Comparison of ENCODE assay signal across 8 cellular contexts in genomic region chr1:26321315-26322041, GRCh38. TPM values are rescaled to one million over a fixed set of nuclear protein-coding genes. Genes with fewer than 3 reads are reported as not detected.
DNase-seq lines count a peak whose midpoint lies in the region; FAIRE-seq and TF ChIP-seq lines count a peak whose summit lies in the region.

No MANE protein-coding gene starts in this region.

- no peaks in the 10 kb centered on the region for H3K9me1 ChIP-seq in endothelial cell of umbilical vein (replicated peaks; ENCODE audit: control insufficient read depth, extremely low read depth, insufficient read depth, low read length)

- H3K79me2 ChIP-seq in endothelial cell of umbilical vein (ENCODE audit: control insufficient read depth, insufficient read depth, low read length), result no peaks in the 10 kb centered on the region

- dilution Hi-C loops in endothelial cell of umbilical vein (cut with MboI; ENCODE audit: extremely low pct_ligation_motif_present, low sequenced_read_pairs), result no loop called here

- no peaks in the 10 kb centered on the region for H3K4me1 ChIP-seq in endothelial cell of umbilical vein (ENCODE audit: control insufficient read depth, extremely low read depth, insufficient read depth, low read length)

- H3K4me3 ChIP-seq in endothelial cell of umbilical vein (replicated peaks in 1 of 3; ENCODE audit: insufficient read depth in 1 of 3, low read depth in 1 of 3, low read length in 3 of 3), result no peak overlapping the region

- intact Hi-C loops in endothelial cell of umbilical vein (cut with micrococcal nuclease), result loop anchor here (1.0 to 5.0 kb wide), 7 partner anchors 36 to 287 kb away; partner anchors contain the start of gene ZNF593

- TF ChIP-seq POLR2A in endothelial cell of umbilical vein (IDR thresholded peaks at IDR 0.05; ENCODE audit: low read depth, low read length), result no peak

- CTCF ChIA-PET in endothelial cell of umbilical vein (lab: Charles Lee), result interaction anchor here (0.6 to 7.4 kb wide), 48 partner anchors 8 to 426 kb away, joined by 3 to 132 read pairs (median 4); partner anchors contain the start of genes C1orf232, CATSPER4, CEP85 and CNKSR1

- no peaks in the 10 kb centered on the region for H4K20me1 ChIP-seq in endothelial cell of umbilical vein (replicated peaks; ENCODE audit: control insufficient read depth, extremely low read depth, insufficient read depth, low read length)

- TF ChIP-seq CTCF in endothelial cell of umbilical vein (IDR thresholded peaks at IDR 0.05; ENCODE audit: extremely low read depth in 1 of 2, insufficient read depth in 1 of 2, low read depth in 1 of 2, low read length in 2 of 2), result peak; percentile 82 to 92

- peak; percentile 89 for FAIRE-seq in endothelial cell of umbilical vein (lab: Jason Lieb, UNC)

- no peak overlapping the region for H3K9ac ChIP-seq in endothelial cell of umbilical vein (replicated peaks; ENCODE audit: extremely low read depth, insufficient read depth, low read length)

- H3K27me3 ChIP-seq in endothelial cell of umbilical vein (ENCODE audit: control insufficient read depth in 2 of 2, insufficient read depth in 2 of 2, low read length in 2 of 2), result no peaks in the 10 kb centered on the region

- H3K9me3 ChIP-seq in endothelial cell of umbilical vein (replicated peaks; ENCODE audit: control insufficient read depth, insufficient read depth, low read length), result no peaks in the 10 kb centered on the region

- H3K36me3 ChIP-seq in endothelial cell of umbilical vein (ENCODE audit: control insufficient read depth in 2 of 2, extremely low read depth in 1 of 2, insufficient read depth in 2 of 2, low read length in 2 of 2), result no peaks in the 10 kb centered on the region

- H3K27ac ChIP-seq in endothelial cell of umbilical vein (ENCODE audit: insufficient read depth, low read depth, low read length), result no peak overlapping the region

- no peak overlapping the region for H3K4me2 ChIP-seq in endothelial cell of umbilical vein (ENCODE audit: insufficient read depth, low read length)

- POLR2A ChIA-PET in endothelial cell of umbilical vein (lab: Charles Lee), result no interaction called here

- DNase-seq in NCI-H1436 (lab: John Stamatoyannopoulos, UW) (peak; percentile 72), NCI-H1436 treated with DMSO at 0.1 percent for 48 hours (lab: John Stamatoyannopoulos, UW) (no peak), HT1080 (ENCODE audit: low read depth) (peak; percentile 76), OCI-M1 (lab: John Stamatoyannopoulos, UW) (peak; percentile 93), endothelial cell of umbilical vein (ENCODE audit: low read depth, low spot score) (peak; percentile 81), myocyte (ENCODE audit: low read depth) (peak; percentile 90)
- peak; percentile 97 for DNase-seq in activated CD8-positive, alpha-beta memory T cell treated with anti-CD3 and anti-CD28 coated beads, Interleukin-2, amount 50 U/mL, for 4 hours
- DNase-seq in stimulated activated CD8-positive, alpha-beta memory T cell treated with anti-CD3 and anti-CD28 coated beads, Interleukin-4, amount 100 ng/mL, for 4 hours (ENCODE audit: low read depth in 2 of 2, low spot score in 1 of 2), result peak; percentile 78 to 99

- peak overlapping the region; percentile 70 for H2AFZ ChIP-seq in endothelial cell of umbilical vein (ENCODE audit: low read depth, low read length)

- BruUV-seq in endothelial cell of umbilical vein (replicated peaks; lab: Mats Ljungman, UMichigan), result no TSS peak

TF ChIP-seq in endothelial cell of umbilical vein, 7 proteins besides CTCF, POLR2A, EP300 and RAD21 (continues in another document):
- TF ChIP-seq JUN (IDR thresholded peaks at IDR 0.05; ENCODE audit: borderline replicate concordance, insufficient read depth, insufficient read length, low read depth) (no peak), MAX (IDR thresholded peaks at IDR 0.05; ENCODE audit: insufficient read depth, insufficient read length) (no peak), GATA2 (IDR thresholded peaks at IDR 0.05; ENCODE audit: insufficient read depth, insufficient read length, low read depth, low read length) (no peak), POLR2AphosphoS5 (IDR thresholded peaks at IDR 0.05; ENCODE audit: insufficient read depth, low read depth, low read length) (no peak), EZH2 (IDR thresholded peaks at IDR 0.05; ENCODE audit: borderline replicate concordance, low read depth, low read length, severe bottlenecking) (no peak), MYC (IDR thresholded peaks at IDR 0.05; ENCODE audit: low read depth, low read length) (no peak)

RNA-seq across cellular contexts. Expression of gene CD52, which starts 3.7 kb away (rescaled TPM):
- total RNA-seq in HT1080 (2014; rRNA removed; shearing (Covaris generic)), result not detected in 2 replicates
- polyA plus RNA-seq in HT1080 (2015; cell fraction: cytosol; rRNA removed), result not detected in 2 replicates
- polyA plus RNA-seq in HT1080 (2015; cell fraction: nucleus; rRNA removed), result not detected in 2 replicates
- total RNA-seq in endothelial cell of umbilical vein, result not detected in 2 replicates
- polyA plus RNA-seq in endothelial cell of umbilical vein, result not detected in 2 replicates
- not detected in 2 replicates for polyA plus RNA-seq in endothelial cell of umbilical vein (2011; cell fraction: cytosol; rRNA removed)
- polyA plus RNA-seq in endothelial cell of umbilical vein (2011; cell fraction: nucleus; rRNA removed), result not detected in 2 replicates
- polyA plus RNA-seq in endothelial cell of umbilical vein (2012), result not detected in 2 replicates
- polyA minus RNA-seq in endothelial cell of umbilical vein, result 1.1 and 2.9 TPM in 2 replicates
- polyA minus RNA-seq in endothelial cell of umbilical vein (2011; cell fraction: cytosol; rRNA and poly(A)+ RNA removed), result not detected
- polyA minus RNA-seq in endothelial cell of umbilical vein (2011; cell fraction: nucleus; rRNA and poly(A)+ RNA removed), result not detected in 2 replicates
- not detected in 2 replicates for total RNA-seq in myocyte
- 0.68 TPM for polyA plus RNA-seq in myocyte (2012)

RNA-seq across cellular contexts. Expression of gene UBXN11, which starts 15.0 kb away (rescaled TPM):
- total RNA-seq in HT1080 (2014; rRNA removed; shearing (Covaris generic)), result 4.0 and 4.5 TPM in 2 replicates
- 3.3 and 4.4 TPM in 2 replicates for polyA plus RNA-seq in HT1080 (2015; cell fraction: cytosol; rRNA removed)
- 33.1 and 35.2 TPM in 2 replicates for polyA plus RNA-seq in HT1080 (2015; cell fraction: nucleus; rRNA removed)
- total RNA-seq in endothelial cell of umbilical vein (11.9 and 15.6 TPM in 2 replicates), myocyte (4.2 and 4.5 TPM in 2 replicates)
- 14.6 and 14.8 TPM in 2 replicates for polyA plus RNA-seq in endothelial cell of umbilical vein
- polyA plus RNA-seq in endothelial cell of umbilical vein (2011; cell fraction: cytosol; rRNA removed), result 6.9 and 10.7 TPM in 2 replicates
- 87.9 and 92.8 TPM in 2 replicates for polyA plus RNA-seq in endothelial cell of umbilical vein (2011; cell fraction: nucleus; rRNA removed)
- 8.7 and 8.9 TPM in 2 replicates for polyA plus RNA-seq in endothelial cell of umbilical vein (2012)
- polyA minus RNA-seq in endothelial cell of umbilical vein, result 11.1 and 13.5 TPM in 2 replicates
- polyA minus RNA-seq in endothelial cell of umbilical vein (2011; cell fraction: cytosol; rRNA and poly(A)+ RNA removed), result 19.5 TPM
- polyA minus RNA-seq in endothelial cell of umbilical vein (2011; cell fraction: nucleus; rRNA and poly(A)+ RNA removed), result 10.3 and 17.6 TPM in 2 replicates
- 17.5 TPM for polyA plus RNA-seq in myocyte (2012)

RNA-seq across cellular contexts. Expression of gene CRYBG2, which starts 32.5 kb away (rescaled TPM):
- 0.03 and 0.27 TPM in 2 replicates for total RNA-seq in HT1080 (2014; rRNA removed; shearing (Covaris generic))
- polyA plus RNA-seq in HT1080 (2015; cell fraction: cytosol; rRNA removed), result 0.14 and 0.17 TPM in 2 replicates
- polyA plus RNA-seq in HT1080 (2015; cell fraction: nucleus; rRNA removed), result 0.07 and 0.85 TPM in 2 replicates
- total RNA-seq in endothelial cell of umbilical vein, result not detected in 2 replicates
- polyA plus RNA-seq in endothelial cell of umbilical vein, result not detected in 2 replicates
- polyA plus RNA-seq in endothelial cell of umbilical vein (2011; cell fraction: cytosol; rRNA removed), result not detected in 2 replicates
- not detected in 2 replicates for polyA plus RNA-seq in endothelial cell of umbilical vein (2011; cell fraction: nucleus; rRNA removed)
- not detected in 2 replicates for polyA plus RNA-seq in endothelial cell of umbilical vein (2012)
- polyA minus RNA-seq in endothelial cell of umbilical vein, result not detected in 2 replicates
- polyA minus RNA-seq in endothelial cell of umbilical vein (2011; cell fraction: cytosol; rRNA and poly(A)+ RNA removed), result 1.3 TPM
- polyA minus RNA-seq in endothelial cell of umbilical vein (2011; cell fraction: nucleus; rRNA and poly(A)+ RNA removed), result not detected in 2 replicates
- total RNA-seq in myocyte, result not detected in 2 replicates
- polyA plus RNA-seq in myocyte (2012), result 0.08 TPM

RNA-seq across cellular contexts. Expression of gene SH3BGRL3, which starts 41.6 kb away (rescaled TPM):
- total RNA-seq in HT1080 (2014; rRNA removed; shearing (Covaris generic)), result 143 and 314 TPM in 2 replicates
- polyA plus RNA-seq in HT1080 (2015; cell fraction: cytosol; rRNA removed), result 384 and 469 TPM in 2 replicates
- polyA plus RNA-seq in HT1080 (2015; cell fraction: nucleus; rRNA removed), result 82.7 and 84.7 TPM in 2 replicates
- total RNA-seq in endothelial cell of umbilical vein (337 and 344 TPM in 2 replicates), myocyte (49.0 and 51.4 TPM in 2 replicates)
- polyA plus RNA-seq in endothelial cell of umbilical vein, result 233 and 305 TPM in 2 replicates
- 221 and 254 TPM in 2 replicates for polyA plus RNA-seq in endothelial cell of umbilical vein (2011; cell fraction: cytosol; rRNA removed)
- polyA plus RNA-seq in endothelial cell of umbilical vein (2011; cell fraction: nucleus; rRNA removed), result 47.6 and 64.1 TPM in 2 replicates
- 544 and 560 TPM in 2 replicates for polyA plus RNA-seq in endothelial cell of umbilical vein (2012)
- 249 and 275 TPM in 2 replicates for polyA minus RNA-seq in endothelial cell of umbilical vein
- 31.6 TPM for polyA minus RNA-seq in endothelial cell of umbilical vein (2011; cell fraction: cytosol; rRNA and poly(A)+ RNA removed)
- polyA minus RNA-seq in endothelial cell of umbilical vein (2011; cell fraction: nucleus; rRNA and poly(A)+ RNA removed), result 44.7 and 47.1 TPM in 2 replicates
- polyA plus RNA-seq in myocyte (2012), result 449 TPM

RNA-seq across cellular contexts. Expression of gene ZNF683, which starts 51.1 kb away (rescaled TPM):
- not detected in 2 replicates for total RNA-seq in HT1080 (2014; rRNA removed; shearing (Covaris generic))
- polyA plus RNA-seq in HT1080 (2015; cell fraction: cytosol; rRNA removed), result not detected in 2 replicates
- polyA plus RNA-seq in HT1080 (2015; cell fraction: nucleus; rRNA removed), result not detected in 2 replicates
- total RNA-seq in endothelial cell of umbilical vein (not detected in 2 replicates), myocyte (not detected in 2 replicates)
- not detected in 2 replicates for polyA plus RNA-seq in endothelial cell of umbilical vein
- polyA plus RNA-seq in endothelial cell of umbilical vein (2011; cell fraction: cytosol; rRNA removed), result not detected in 2 replicates
- not detected in 2 replicates for polyA plus RNA-seq in endothelial cell of umbilical vein (2011; cell fraction: nucleus; rRNA removed)
- polyA plus RNA-seq in endothelial cell of umbilical vein (2012), result not detected in 2 replicates
- not detected in 2 replicates for polyA minus RNA-seq in endothelial cell of umbilical vein
- polyA minus RNA-seq in endothelial cell of umbilical vein (2011; cell fraction: cytosol; rRNA and poly(A)+ RNA removed), result not detected
- not detected in 2 replicates for polyA minus RNA-seq in endothelial cell of umbilical vein (2011; cell fraction: nucleus; rRNA and poly(A)+ RNA removed)
- not detected for polyA plus RNA-seq in myocyte (2012)
